ENCODE assay signal across 2 cellular contexts in the genomic region with DNA sequence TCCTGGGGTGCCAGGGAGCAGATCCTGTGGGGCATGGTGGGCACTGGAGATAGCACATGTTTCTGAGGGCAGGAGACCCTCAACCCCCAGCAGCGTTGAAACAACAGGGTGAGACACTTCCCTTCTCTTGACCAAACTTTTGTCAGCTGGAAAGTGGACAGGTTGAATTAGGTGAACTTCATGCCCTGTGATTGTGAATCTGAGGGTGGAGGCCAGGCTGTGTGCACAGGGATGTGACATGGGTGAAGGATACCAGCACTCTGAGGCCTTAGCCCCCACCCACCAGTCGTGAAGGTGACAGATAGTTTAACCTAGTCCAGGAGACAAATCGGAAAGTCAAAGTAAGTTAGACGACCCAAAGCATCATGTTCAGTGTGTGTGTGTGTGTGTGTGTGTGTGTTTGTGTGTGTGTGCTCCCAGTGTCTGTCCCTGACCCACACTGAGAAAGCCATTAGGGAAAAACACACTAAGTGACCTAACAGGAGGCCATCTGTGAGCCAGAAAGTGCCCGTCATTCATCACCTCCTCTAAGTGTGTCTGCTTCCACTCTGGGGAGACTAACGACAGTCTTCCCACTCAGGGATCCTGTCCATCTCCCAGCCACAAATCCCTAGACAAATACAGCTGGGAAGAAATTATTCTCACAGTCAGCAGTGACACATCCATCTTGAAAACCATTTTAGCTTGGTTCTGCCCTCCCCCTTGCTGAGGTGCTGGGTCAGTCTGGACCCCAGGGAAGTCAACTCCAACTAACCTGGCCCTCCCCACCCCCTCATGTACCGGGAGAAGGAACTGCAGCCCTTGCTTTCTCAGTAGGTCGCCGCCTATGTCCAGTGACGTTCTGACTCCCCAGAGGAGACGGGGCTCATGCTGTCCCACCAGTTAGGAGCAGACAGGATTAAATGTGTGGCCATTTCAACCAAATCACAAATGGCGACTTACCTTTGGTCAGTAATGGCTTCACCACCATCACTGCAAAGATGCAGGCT.
TF ChIP-seq lines count a peak whose summit lies in the region.

No MANE protein-coding gene starts in this region.

TF ChIP-seq in H1, 55 proteins besides CTCF, POLR2A, EP300 and RAD21:
- TF ChIP-seq EZH2 (IDR thresholded peaks at IDR 0.05; ENCODE audit: low read depth, low read length, severe bottlenecking) (no peak), SIX5 (IDR thresholded peaks at IDR 0.05; ENCODE audit: low read depth, low read length) (no peak), CHD7 (IDR thresholded peaks at IDR 0.05; ENCODE audit: insufficient replicate concordance, low read length) (no peak), TEAD4 (IDR thresholded peaks at IDR 0.05; ENCODE audit: low read depth, low read length) (no peak), NANOG (IDR thresholded peaks at IDR 0.05; ENCODE audit: insufficient read depth, low read depth, low read length, poor library complexity, severe bottlenecking) (no peak), BCL11A (IDR thresholded peaks at IDR 0.05; ENCODE audit: low read depth in 2 of 2, low read length in 2 of 2) (no peak), RXRA (IDR thresholded peaks at IDR 0.05; ENCODE audit: insufficient read depth, low read depth, low read length) (no peak), MAFK (IDR thresholded peaks at IDR 0.05; ENCODE audit: low read depth, low read length) (no peak), TCF12 (IDR thresholded peaks at IDR 0.05; ENCODE audit: low read depth, low read length) (no peak)

TF ChIP-seq in GM23338, 12 proteins besides CTCF, POLR2A, EP300 and RAD21:
- TF ChIP-seq JUNB (IDR thresholded peaks at IDR 0.05; ENCODE audit: unreplicated experiment) (no peak), POLR2AphosphoS5 (IDR thresholded peaks at IDR 0.05; ENCODE audit: low read depth) (no peak), EZH2phosphoT487 (IDR thresholded peaks at IDR 0.05; ENCODE audit: unreplicated experiment) (no peak), NANOG (IDR thresholded peaks at IDR 0.05; ENCODE audit: borderline replicate concordance) (no peak), REST (IDR thresholded peaks at IDR 0.05; ENCODE audit: unreplicated experiment) (no peak), EZH2 (IDR thresholded peaks at IDR 0.05; ENCODE audit: low read depth, unreplicated experiment) (no peak), ZNF114 (CRISPR knock-in tag; IDR thresholded peaks at IDR 0.05) (no peak), CREB1 (CRISPR knock-in tag; IDR thresholded peaks at IDR 0.05; ENCODE audit: low read depth) (no peak), ETS1 (IDR thresholded peaks at IDR 0.05) (no peak), ZNF331 (CRISPR knock-in tag; IDR thresholded peaks at IDR 0.05; ENCODE audit: low read depth) (no peak), STAT1 (IDR thresholded peaks at IDR 0.05; ENCODE audit: unreplicated experiment) (no peak)
- TF ChIP-seq, protein P1, sequence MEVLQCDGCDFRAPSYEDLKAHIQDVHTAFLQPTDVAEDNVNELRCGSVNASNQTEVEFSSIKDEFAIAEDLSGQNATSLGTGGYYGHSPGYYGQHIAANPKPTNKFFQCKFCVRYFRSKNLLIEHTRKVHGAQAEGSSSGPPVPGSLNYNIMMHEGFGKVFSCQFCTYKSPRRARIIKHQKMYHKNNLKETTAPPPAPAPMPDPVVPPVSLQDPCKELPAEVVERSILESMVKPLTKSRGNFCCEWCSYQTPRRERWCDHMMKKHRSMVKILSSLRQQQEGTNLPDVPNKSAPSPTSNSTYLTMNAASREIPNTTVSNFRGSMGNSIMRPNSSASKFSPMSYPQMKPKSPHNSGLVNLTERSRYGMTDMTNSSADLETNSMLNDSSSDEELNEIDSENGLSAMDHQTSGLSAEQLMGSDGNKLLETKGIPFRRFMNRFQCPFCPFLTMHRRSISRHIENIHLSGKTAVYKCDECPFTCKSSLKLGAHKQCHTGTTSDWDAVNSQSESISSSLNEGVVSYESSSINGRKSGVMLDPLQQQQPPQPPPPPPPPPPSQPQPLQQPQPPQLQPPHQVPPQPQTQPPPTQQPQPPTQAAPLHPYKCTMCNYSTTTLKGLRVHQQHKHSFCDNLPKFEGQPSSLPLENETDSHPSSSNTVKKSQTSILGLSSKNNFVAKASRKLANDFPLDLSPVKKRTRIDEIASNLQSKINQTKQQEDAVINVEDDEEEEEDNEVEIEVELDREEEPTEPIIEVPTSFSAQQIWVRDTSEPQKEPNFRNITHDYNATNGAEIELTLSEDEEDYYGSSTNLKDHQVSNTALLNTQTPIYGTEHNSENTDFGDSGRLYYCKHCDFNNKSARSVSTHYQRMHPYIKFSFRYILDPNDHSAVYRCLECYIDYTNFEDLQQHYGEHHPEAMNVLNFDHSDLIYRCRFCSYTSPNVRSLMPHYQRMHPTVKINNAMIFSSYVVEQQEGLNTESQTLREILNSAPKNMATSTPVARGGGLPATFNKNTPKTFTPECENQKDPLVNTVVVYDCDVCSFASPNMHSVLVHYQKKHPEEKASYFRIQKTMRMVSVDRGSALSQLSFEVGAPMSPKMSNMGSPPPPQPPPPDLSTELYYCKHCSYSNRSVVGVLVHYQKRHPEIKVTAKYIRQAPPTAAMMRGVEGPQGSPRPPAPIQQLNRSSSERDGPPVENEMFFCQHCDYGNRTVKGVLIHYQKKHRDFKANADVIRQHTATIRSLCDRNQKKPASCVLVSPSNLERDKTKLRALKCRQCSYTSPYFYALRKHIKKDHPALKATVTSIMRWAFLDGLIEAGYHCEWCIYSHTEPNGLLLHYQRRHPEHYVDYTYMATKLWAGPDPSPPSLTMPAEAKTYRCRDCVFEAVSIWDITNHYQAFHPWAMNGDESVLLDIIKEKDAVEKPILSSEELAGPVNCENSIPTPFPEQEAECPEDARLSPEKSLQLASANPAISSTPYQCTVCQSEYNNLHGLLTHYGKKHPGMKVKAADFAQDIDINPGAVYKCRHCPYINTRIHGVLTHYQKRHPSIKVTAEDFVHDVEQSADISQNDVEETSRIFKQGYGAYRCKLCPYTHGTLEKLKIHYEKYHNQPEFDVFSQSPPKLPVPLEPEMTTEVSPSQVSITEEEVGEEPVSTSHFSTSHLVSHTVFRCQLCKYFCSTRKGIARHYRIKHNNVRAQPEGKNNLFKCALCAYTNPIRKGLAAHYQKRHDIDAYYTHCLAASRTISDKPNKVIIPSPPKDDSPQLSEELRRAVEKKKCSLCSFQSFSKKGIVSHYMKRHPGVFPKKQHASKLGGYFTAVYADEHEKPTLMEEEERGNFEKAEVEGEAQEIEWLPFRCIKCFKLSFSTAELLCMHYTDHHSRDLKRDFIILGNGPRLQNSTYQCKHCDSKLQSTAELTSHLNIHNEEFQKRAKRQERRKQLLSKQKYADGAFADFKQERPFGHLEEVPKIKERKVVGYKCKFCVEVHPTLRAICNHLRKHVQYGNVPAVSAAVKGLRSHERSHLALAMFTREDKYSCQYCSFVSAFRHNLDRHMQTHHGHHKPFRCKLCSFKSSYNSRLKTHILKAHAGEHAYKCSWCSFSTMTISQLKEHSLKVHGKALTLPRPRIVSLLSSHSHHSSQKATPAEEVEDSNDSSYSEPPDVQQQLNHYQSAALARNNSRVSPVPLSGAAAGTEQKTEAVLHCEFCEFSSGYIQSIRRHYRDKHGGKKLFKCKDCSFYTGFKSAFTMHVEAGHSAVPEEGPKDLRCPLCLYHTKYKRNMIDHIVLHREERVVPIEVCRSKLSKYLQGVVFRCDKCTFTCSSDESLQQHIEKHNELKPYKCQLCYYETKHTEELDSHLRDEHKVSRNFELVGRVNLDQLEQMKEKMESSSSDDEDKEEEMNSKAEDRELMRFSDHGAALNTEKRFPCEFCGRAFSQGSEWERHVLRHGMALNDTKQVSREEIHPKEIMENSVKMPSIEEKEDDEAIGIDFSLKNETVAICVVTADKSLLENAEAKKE (CRISPR knock-in tag; IDR thresholded peaks at IDR 0.05), result no peak
